In genomic region chr17:18363021-18363941, GRCh38 we compare ENCODE assay signal across 8 cellular contexts. TPM values are rescaled to one million over a fixed set of nuclear protein-coding genes. Genes with fewer than 3 reads are reported as not detected.
A peak's percentile ranks its signal among the peaks of the same experiment; 100 is the strongest.
DNase-seq lines count a peak whose midpoint lies in the region; FAIRE-seq and TF ChIP-seq lines count a peak whose summit lies in the region.

Gene SHMT1, minus strand, starts transcription at chr17:18363550. Its CDS starts 7,569 bp downstream, at chr17:18355981.

- no peak within 1 kb of the TSS for H3K27ac Mint-ChIP-seq in nephron progenitor cell
- peak within 1 kb of the TSS; percentile 67 for H3K27ac Mint-ChIP-seq in stimulated activated naive CD8-positive, alpha-beta T cell treated with anti-CD3 and anti-CD28 coated beads, Interleukin-15, Interleukin-2, amounts not matched to agents 100 ng/mL and 50 ng/mL, for 24 hours

- H3K27me3 Mint-ChIP-seq in nephron progenitor cell (ENCODE audit: low read depth, poor library complexity) = peaks cover 6% of the 10 kb centered on the region
- no peaks in the 10 kb centered on the region for H3K27me3 Mint-ChIP-seq in stimulated activated naive CD8-positive, alpha-beta T cell treated with anti-CD3 and anti-CD28 coated beads, Interleukin-15, Interleukin-2, amounts not matched to agents 100 ng/mL and 50 ng/mL, for 24 hours

- H3K9ac ChIP-seq in ES-I3 (ENCODE audit: low read depth, low read length) = peak within 1 kb of the TSS; percentile 96
- peak within 1 kb of the TSS; percentile 94 for H3K9ac ChIP-seq in Loucy (ENCODE audit: low read depth, low read length, poor library complexity, severe bottlenecking)

- H3K36me3 Mint-ChIP-seq in nephron progenitor cell (ENCODE audit: low read depth) = peaks cover 15% of the 10 kb centered on the region
- H3K36me3 Mint-ChIP-seq in stimulated activated naive CD8-positive, alpha-beta T cell treated with anti-CD3 and anti-CD28 coated beads, Interleukin-15, Interleukin-2, amounts not matched to agents 100 ng/mL and 50 ng/mL, for 24 hours (ENCODE audit: low read depth) = peaks cover 8% of the 10 kb centered on the region

- H3K79me2 ChIP-seq in Loucy (ENCODE audit: insufficient read depth, low read length) = peaks cover 50% of the 10 kb centered on the region

- no peaks in the 10 kb centered on the region for H3F3A ChIP-seq in Loucy (ENCODE audit: low read depth)

- no peaks in the 10 kb centered on the region for H3K27me3 ChIP-seq in Loucy (ENCODE audit: insufficient read depth, low read length, poor library complexity, severe bottlenecking)

- FAIRE-seq in H54 (lab: Jason Lieb, UNC) = peak; percentile 81

- peak within 1 kb of the TSS; percentile 88 for H3K4me3 Mint-ChIP-seq in nephron progenitor cell
- H3K4me3 Mint-ChIP-seq in stimulated activated naive CD8-positive, alpha-beta T cell treated with anti-CD3 and anti-CD28 coated beads, Interleukin-15, Interleukin-2, amounts not matched to agents 100 ng/mL and 50 ng/mL, for 24 hours = peak within 1 kb of the TSS; percentile 87

- peak; percentile 79 for TF ChIP-seq POLR2A in H54 (IDR thresholded peaks at IDR 0.05; ENCODE audit: low read depth, low read length)

- H3K4me3 ChIP-seq in Loucy (ENCODE audit: low read length, poor library complexity, severe bottlenecking) = peak within 1 kb of the TSS; percentile 92
- peak within 1 kb of the TSS; percentile 85 for H3K4me3 ChIP-seq in fibroblast of the aortic adventitia (ENCODE audit: low read depth, low read length)

- H3K9me3 ChIP-seq in ES-I3 (ENCODE audit: control insufficient read depth, insufficient read depth, low read length) = no peaks in the 10 kb centered on the region
- H3K9me3 ChIP-seq in Loucy (ENCODE audit: insufficient read depth, low read depth, low read length) = no peaks in the 10 kb centered on the region

- H3K4me1 Mint-ChIP-seq in nephron progenitor cell = peaks cover 22% of the 10 kb centered on the region
- peaks cover 14% of the 10 kb centered on the region for H3K4me1 Mint-ChIP-seq in stimulated activated naive CD8-positive, alpha-beta T cell treated with anti-CD3 and anti-CD28 coated beads, Interleukin-15, Interleukin-2, amounts not matched to agents 100 ng/mL and 50 ng/mL, for 24 hours (ENCODE audit: low read depth)

- peak; percentile 99 for DNase-seq in H54 (ENCODE audit: insufficient read length, low spot score)
- DNase-seq in SHP77 (lab: John Stamatoyannopoulos, UW) = peak; percentile 97 to 98
- peak; percentile 97 for DNase-seq in activated effector memory CD4-positive, alpha-beta T cell treated with anti-CD3 and anti-CD28 coated beads, Interleukin-2, amount 50 U/mL, for 16 hours
- peak; percentile 80 for DNase-seq in fibroblast of the aortic adventitia (ENCODE audit: low read depth)
- DNase-seq in nephron progenitor cell = peak; percentile 92

- peak within 1 kb of the TSS; percentile 100 for H3K4me2 ChIP-seq in Loucy (ENCODE audit: low read depth, low read length, poor library complexity, severe bottlenecking)

- H3K9me3 Mint-ChIP-seq in nephron progenitor cell = peaks cover 3% of the 10 kb centered on the region
- no peaks in the 10 kb centered on the region for H3K9me3 Mint-ChIP-seq in stimulated activated naive CD8-positive, alpha-beta T cell treated with anti-CD3 and anti-CD28 coated beads, Interleukin-15, Interleukin-2, amounts not matched to agents 100 ng/mL and 50 ng/mL, for 24 hours

- H3K36me3 ChIP-seq in ES-I3 (ENCODE audit: insufficient read depth, low read length) (no peaks in the 10 kb centered on the region; the same call in 1 of the 2 replicates), Loucy (ENCODE audit: insufficient read depth, low read length) (no peaks in the 10 kb centered on the region)

- no peaks in the 10 kb centered on the region for H3K9me2 ChIP-seq in Loucy (replicated peaks; ENCODE audit: low read depth, low read length)

- H3K4me1 ChIP-seq in ES-I3 (ENCODE audit: insufficient read depth, low read length) (no peaks in the 10 kb centered on the region), Loucy (ENCODE audit: insufficient read depth, low read length, poor library complexity, severe bottlenecking) (peaks cover 13% of the 10 kb centered on the region)

- no peak; the same call in 1 of the 2 replicates for TF ChIP-seq CTCF in Loucy (conservative IDR thresholded peaks at IDR 0.05; ENCODE audit: low read length)
- no peak for TF ChIP-seq CTCF in fibroblast of the aortic adventitia (IDR thresholded peaks at IDR 0.05; ENCODE audit: insufficient read depth, low read length)
- TF ChIP-seq CTCF in nephron progenitor cell (IDR thresholded peaks at IDR 0.05) = no peak

- peak within 1 kb of the TSS; percentile 98 for H2AFZ ChIP-seq in Loucy (ENCODE audit: low read length)

- peaks cover 6% of the 10 kb centered on the region for H4K20me1 ChIP-seq in Loucy (ENCODE audit: insufficient read depth, low read length, poor library complexity, severe bottlenecking)

RNA-seq across cellular contexts. Expression of gene SHMT1, which starts in this region (rescaled TPM):
- 7.0 and 20.3 TPM in 2 replicates for total RNA-seq in fibroblast of the aortic adventitia (ENCODE audit: low replicate concordance)

Comparison
In these comparisons a context has a peak if more than half of its experiments do, and no peak if none do; other contexts are left out.
1. Peak in every context shown above with its lines: DNase-seq and H3K4me3 ChIP-seq.